11 cellular contexts compared by ENCODE assay signal in genomic region chr2:136051001-136051724, GRCh38.
DNase-seq lines count a peak whose midpoint lies in the region; ATAC-seq, FAIRE-seq and TF ChIP-seq lines count a peak whose summit lies in the region.
"Had no signal": no experiment of that assay in that cellular context is flagged by ENCODE, and none has a peak within 500 bp of the region (broad histone marks: within the 10 kb centered on the region; RNA-seq: fewer than 3 reads in every experiment).

No MANE protein-coding gene starts in this region.

- no peak for TF ChIP-seq CTCF in omental fat pad (IDR thresholded peaks at IDR 0.05)

- no peak overlapping the region for H3K4me3 ChIP-seq in mesenchymal stem cell (ENCODE audit: insufficient read depth in 1 of 2, low read depth in 1 of 2, low read length in 2 of 2)
- H3K4me3 ChIP-seq: BLaER1 treated with 17β-estradiol and CSF1 and Interleukin-3, amounts not matched to agents 10 nM and 100 nM had no signal

- H3K27ac ChIP-seq in mesenchymal stem cell (ENCODE audit: low read length, poor library complexity, severe bottlenecking), result no peak overlapping the region
- H3K27ac ChIP-seq: BLaER1 treated with 17β-estradiol and CSF1 and Interleukin-3, amounts not matched to agents 10 nM and 100 nM had no signal

- H3K4me1 ChIP-seq in mesenchymal stem cell (ENCODE audit: control insufficient read depth, insufficient read depth, low read depth, low read length), result no peaks in the 10 kb centered on the region

- no peak overlapping the region for H2BK12ac ChIP-seq in mesenchymal stem cell (ENCODE audit: low read length in 2 of 2)

- H3K18ac ChIP-seq in mesenchymal stem cell (ENCODE audit: low read depth in 1 of 2, low read length in 2 of 2), result no peak overlapping the region

- ATAC-seq in GM19467 (IDR thresholded peaks at IDR 0.05; ENCODE audit: unreplicated experiment) (peak; percentile 35), HG03066 (IDR thresholded peaks at IDR 0.05; ENCODE audit: low read depth, unreplicated experiment) (peak; percentile 44), omental fat pad (ENCODE audit: low FRiP score) (no peak)

- no peak overlapping the region for H2BK120ac ChIP-seq in mesenchymal stem cell (ENCODE audit: low read depth, low read length)

- no peak overlapping the region for H3K4me2 ChIP-seq in mesenchymal stem cell (ENCODE audit: low read length, poor library complexity, severe bottlenecking)

- no peaks in the 10 kb centered on the region for H3K9me3 ChIP-seq in mesenchymal stem cell (ENCODE audit: control insufficient read depth, low read length)

- H3K14ac ChIP-seq in mesenchymal stem cell (ENCODE audit: low read length in 2 of 2), result no peak overlapping the region

- 80% methylated on average over 2 of the region's 2 CpGs for WGBS in mesenchymal stem cell

- H2AK5ac ChIP-seq in mesenchymal stem cell (ENCODE audit: low read length, severe bottlenecking), result no peak overlapping the region

- H3K36me3 ChIP-seq in mesenchymal stem cell (ENCODE audit: control insufficient read depth in 1 of 2, insufficient read depth in 2 of 2, low read depth in 1 of 2, low read length in 2 of 2), result no peaks in the 10 kb centered on the region
- H3K36me3 ChIP-seq: BLaER1 treated with 17β-estradiol and CSF1 and Interleukin-3, amounts not matched to agents 10 nM and 100 nM had no signal

- no peak overlapping the region for H4K91ac ChIP-seq in mesenchymal stem cell (ENCODE audit: low read length)

- H2BK5ac ChIP-seq in mesenchymal stem cell (ENCODE audit: low read depth, low read length, poor library complexity, severe bottlenecking), result no peak overlapping the region

- no peak overlapping the region for H4K8ac ChIP-seq in mesenchymal stem cell (ENCODE audit: low read length)

- H3K4ac ChIP-seq in mesenchymal stem cell (ENCODE audit: low read depth in 1 of 2, low read length in 2 of 2), result no peak overlapping the region

- H3K9ac ChIP-seq in mesenchymal stem cell (ENCODE audit: low read length), result no peak overlapping the region
- H3K9ac ChIP-seq: BLaER1 treated with 17β-estradiol and CSF1 and Interleukin-3, amounts not matched to agents 10 nM and 100 nM had no signal

- DNase-seq in GM12891 (ENCODE audit: insufficient read length, low spot score) (no peak), mesenchymal stem cell (no peak), NCI-H146 (lab: John Stamatoyannopoulos, UW) (no peak), omental fat pad (ENCODE audit: low spot score) (no peak), HuH-7 (ENCODE audit: low spot score) (no peak)
- DNase-seq in activated T-cell treated with anti-CD3 and anti-CD28 coated beads, Interleukin-2, amount 50 U/mL, for 48 hours, result peak; percentile 47 to 53
- DNase-seq: NCI-H526; stimulated activated CD4-positive, alpha-beta T cell treated with anti-CD3 and anti-CD28 coated beads, Interleukin-2, amount 100 ng/mL, for 24 hours had no signal

- no peak overlapping the region for H3K23ac ChIP-seq in mesenchymal stem cell (ENCODE audit: low read length in 2 of 2)

- H3K79me1 ChIP-seq in mesenchymal stem cell (replicated peaks; ENCODE audit: low read length, poor library complexity, severe bottlenecking), result no peaks in the 10 kb centered on the region

- FAIRE-seq in GM12891 (lab: Jason Lieb, UNC), result peak; percentile 76

- no peak overlapping the region for H2AFZ ChIP-seq in mesenchymal stem cell (ENCODE audit: low read depth, low read length)

- no peak overlapping the region for H2BK15ac ChIP-seq in mesenchymal stem cell (ENCODE audit: low read depth, poor library complexity, severe bottlenecking)

- H3K27me3 ChIP-seq in mesenchymal stem cell (ENCODE audit: control insufficient read depth in 1 of 2, insufficient read depth in 1 of 2, low read length in 2 of 2), result peaks cover 5% of the 10 kb centered on the region in 2 experiments
- H3K27me3 ChIP-seq: BLaER1 treated with 17β-estradiol and CSF1 and Interleukin-3, amounts not matched to agents 10 nM and 100 nM had no signal

- TF ChIP-seq POLR2A in GM12891 (IDR thresholded peaks at IDR 0.05; ENCODE audit: low read depth, low read length), result no peak

TF ChIP-seq in GM12891, 5 proteins besides CTCF, POLR2A, EP300 and RAD21:
- TF ChIP-seq POLR2AphosphoS5 (IDR thresholded peaks at IDR 0.05; ENCODE audit: low read depth, low read length) (no peak), PAX5 (IDR thresholded peaks at IDR 0.05; ENCODE audit: insufficient read depth, low read length, severe bottlenecking) (no peak), POU2F2 (IDR thresholded peaks at IDR 0.05; ENCODE audit: low read depth, low read length) (no peak; the same call in 1 of the 2 replicates), SPI1 (IDR thresholded peaks at IDR 0.05; ENCODE audit: low read depth, low read length) (no peak), TAF1 (IDR thresholded peaks at IDR 0.05; ENCODE audit: low read depth, low read length) (no peak)

Comparison
In these comparisons a context has a peak if more than half of its experiments do, and no peak if none do; other contexts are left out.
1. DNase-seq: peak in activated T-cell treated with anti-CD3 and anti-CD28 coated beads, Interleukin-2, amount 50 U/mL, for 48 hours (2 of 2); none in GM12891 (single experiment), mesenchymal stem cell (single experiment), NCI-H146 (single experiment), omental fat pad (single experiment) and HuH-7 (single experiment).